ENCODE assay signal across 17 cellular contexts in genomic region chr11:41983458-41983857, GRCh38.
A peak's percentile ranks its signal among the peaks of the same experiment; 100 is the strongest.
DNase-seq lines count a peak whose midpoint lies in the region; ATAC-seq and TF ChIP-seq lines count a peak whose summit lies in the region.
"Had no signal": no experiment of that assay in that cellular context is flagged by ENCODE, and none has a peak within 500 bp of the region (broad histone marks: within the 10 kb centered on the region; RNA-seq: fewer than 3 reads in every experiment).

No MANE protein-coding gene starts in this region.

- POLR2A ChIA-PET in PC-3 (lab: Charles Lee; ENCODE audit: unreplicated experiment) = no interaction called here

- H4K20me1 ChIP-seq in PC-3 (ENCODE audit: low read length) = no peaks in the 10 kb centered on the region

- CTCF ChIA-PET in PC-3 (lab: Charles Lee) = no interaction called here

- H3K36me3 ChIP-seq in PC-3 (ENCODE audit: low read depth, low read length) (no peaks in the 10 kb centered on the region), left lung (no peaks in the 10 kb centered on the region)

- no TSS peak for BruUV-seq in PC-3 (replicated peaks; lab: Mats Ljungman, UMichigan)

- no peaks in the 10 kb centered on the region for H3K9me2 ChIP-seq in PC-3 (replicated peaks; ENCODE audit: low read length)

- no peaks in the 10 kb centered on the region for H3K4me1 ChIP-seq in PC-3 (ENCODE audit: insufficient read depth, low read length)
- no peaks in the 10 kb centered on the region for H3K4me1 ChIP-seq in left lung

- no peaks in the 10 kb centered on the region for H3K9me3 ChIP-seq in PC-3 (ENCODE audit: low read length)
- no peaks in the 10 kb centered on the region for H3K9me3 ChIP-seq in left lung

- TF ChIP-seq CTCF in PC-3 (conservative IDR thresholded peaks at IDR 0.05; ENCODE audit: low read depth, low read length) (no peak), epithelial cell of esophagus (IDR thresholded peaks at IDR 0.05; ENCODE audit: insufficient read depth, low read depth, low read length, missing control alignments) (no peak), left lung (IDR thresholded peaks at IDR 0.05) (no peak)

- no peak overlapping the region for H2AFZ ChIP-seq in PC-3 (ENCODE audit: low read length)

- H3K9ac ChIP-seq in PC-3 (ENCODE audit: low read length) = no peak overlapping the region

- no peak overlapping the region for H3K4me2 ChIP-seq in PC-3 (ENCODE audit: low read length)

- H3K27me3 ChIP-seq in PC-3 (ENCODE audit: low read length) (no peaks in the 10 kb centered on the region), left lung (no peaks in the 10 kb centered on the region)

- peak; percentile 50 for ATAC-seq in HG02610 (IDR thresholded peaks at IDR 0.05; ENCODE audit: unreplicated experiment)
- ATAC-seq in PC-3 = no peak
- ATAC-seq in left lung = no peak
- ATAC-seq: HepG2, K562, Right ventricle myocardium inferior had no signal

- intact Hi-C loops in PC-3 (cut with micrococcal nuclease) (no loop called here), left lung (cut with DNase I) (no loop called here)

- H3F3A ChIP-seq in PC-3 (ENCODE audit: low read length, unreplicated experiment) = no peaks in the 10 kb centered on the region

- H3K27ac ChIP-seq in PC-3 (ENCODE audit: low read length) = peak overlapping the region; percentile 51
- no peak overlapping the region for H3K27ac ChIP-seq in left lung

- H3K4me3 ChIP-seq in PC-3 (ENCODE audit: low read length) = no peak overlapping the region
- no peak overlapping the region for H3K4me3 ChIP-seq in epithelial cell of esophagus (ENCODE audit: low read length)
- H3K4me3 ChIP-seq in left lung = no peak overlapping the region
- H3K4me3 ChIP-seq: K562 had no signal

- no peaks in the 10 kb centered on the region for H3K79me2 ChIP-seq in PC-3 (ENCODE audit: low read length)

- DNase-seq in PC-3 = peak; percentile 47
- peak; percentile 0 for DNase-seq in epithelial cell of esophagus (ENCODE audit: low read depth)
- peak; percentile 15 for DNase-seq in renal cortical epithelial cell (ENCODE audit: low read depth)
- DNase-seq in left lung = no peak
- DNase-seq in HUDEP-2 (lab: John Stamatoyannopoulos, UW; ENCODE audit: unreplicated experiment in 76 of 76) = no peak
- no peak for DNase-seq in DMS79 (lab: John Stamatoyannopoulos, UW)
- DNase-seq: CD4-positive, CD25-positive, alpha-beta regulatory T cell; MM.1S; NCI-H1048; NCI-H1417 treated with DMSO at 0.1 percent for 48 hours; NCI-H187; NCI-H446; NCI-H526 had no signal

Comparison
In these comparisons a context has a peak if more than half of its experiments do, and no peak if none do; other contexts are left out.
1. DNase-seq: peak in PC-3 (single experiment), epithelial cell of esophagus (single experiment) and renal cortical epithelial cell (single experiment); none in left lung (0 of 2), HUDEP-2 (0 of 76) and DMS79 (single experiment).